1 cellular context compared by ENCODE assay signal in the genomic region with DNA sequence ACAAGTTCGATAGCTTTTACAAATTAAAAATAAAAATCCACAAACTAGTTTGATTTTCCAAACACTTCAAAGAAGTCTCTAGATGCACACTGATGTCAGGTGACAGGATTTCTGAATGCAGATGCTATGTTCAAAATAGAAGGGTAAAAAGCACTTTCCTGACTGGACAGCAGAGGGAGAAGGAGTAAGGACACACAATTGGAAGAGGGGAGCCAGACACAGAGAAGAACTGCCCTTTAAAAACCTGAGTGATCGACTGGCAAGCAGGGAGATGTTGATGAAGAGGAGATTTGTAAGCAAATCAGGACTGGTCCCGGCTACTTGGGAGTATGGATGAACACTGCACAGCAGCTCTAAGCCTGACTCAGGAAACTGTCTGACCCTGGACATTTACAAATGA.
TF ChIP-seq lines count a peak whose summit lies in the region.

No MANE protein-coding gene starts in this region.

TF ChIP-seq in H1, 55 proteins besides CTCF, POLR2A, EP300 and RAD21 (continued from another document):
- TF ChIP-seq TAF7 (optimal IDR thresholded peaks at IDR 0.05; ENCODE audit: borderline replicate concordance, low read depth, low read length), result no peak
- no peak for TF ChIP-seq POLR2AphosphoS5 (IDR thresholded peaks at IDR 0.05; ENCODE audit: low read depth, low read length)
- no peak for TF ChIP-seq KDM1A (IDR thresholded peaks at IDR 0.05; ENCODE audit: borderline replicate concordance, low read length)
- TF ChIP-seq, protein P1, sequence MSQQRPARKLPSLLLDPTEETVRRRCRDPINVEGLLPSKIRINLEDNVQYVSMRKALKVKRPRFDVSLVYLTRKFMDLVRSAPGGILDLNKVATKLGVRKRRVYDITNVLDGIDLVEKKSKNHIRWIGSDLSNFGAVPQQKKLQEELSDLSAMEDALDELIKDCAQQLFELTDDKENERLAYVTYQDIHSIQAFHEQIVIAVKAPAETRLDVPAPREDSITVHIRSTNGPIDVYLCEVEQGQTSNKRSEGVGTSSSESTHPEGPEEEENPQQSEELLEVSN (IDR thresholded peaks at IDR 0.05), result no peak
- no peak for TF ChIP-seq YY1 (IDR thresholded peaks at IDR 0.05; ENCODE audit: low read depth, low read length)
- TF ChIP-seq EGR1 (IDR thresholded peaks at IDR 0.05; ENCODE audit: borderline replicate concordance, low read depth, low read length), result no peak
